9 cellular contexts compared by ENCODE assay signal in the genomic region with DNA sequence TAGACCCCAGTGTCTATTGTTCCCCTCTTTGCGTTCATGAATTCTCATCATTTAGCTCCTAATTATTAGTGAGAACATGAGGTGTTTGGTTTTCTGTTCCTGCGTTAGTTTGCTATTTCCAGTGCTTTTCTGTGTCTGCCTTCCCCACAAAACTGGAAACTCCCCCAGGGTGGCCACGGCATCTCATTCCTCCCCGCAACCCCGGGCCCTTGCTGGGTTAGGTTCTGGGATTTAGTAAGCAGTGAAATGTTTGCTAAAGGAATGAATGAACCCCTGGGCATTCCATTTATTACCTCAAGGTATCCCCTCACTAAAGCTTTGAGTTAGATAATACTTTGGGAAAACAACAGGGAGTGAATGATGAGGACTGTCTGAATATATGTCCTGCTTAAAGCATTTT.
A peak's percentile ranks its signal among the peaks of the same experiment; 100 is the strongest.
DNase-seq lines count a peak whose midpoint lies in the region; ATAC-seq and TF ChIP-seq lines count a peak whose summit lies in the region.
"Had no signal": no experiment of that assay in that cellular context is flagged by ENCODE, and none has a peak within 500 bp of the region (broad histone marks: within the 10 kb centered on the region; RNA-seq: fewer than 3 reads in every experiment).

No MANE protein-coding gene starts in this region.

- no peak overlapping the region for H3K4me3 ChIP-seq in right lobe of liver

- no peaks in the 10 kb centered on the region for H3K27me3 ChIP-seq in right lobe of liver

- no peak for TF ChIP-seq POLR2A in right lobe of liver (IDR thresholded peaks at IDR 0.05)

- no peak for TF ChIP-seq CTCF in right lobe of liver (IDR thresholded peaks at IDR 0.05)

- DNase-seq in right lobe of liver = no peak
- DNase-seq in HK-2 (ENCODE audit: unreplicated experiment) = no peak
- no peak for DNase-seq in NCI-H1694 treated with DMSO at 0.1 percent for 48 hours (lab: John Stamatoyannopoulos, UW)
- DNase-seq: NCI-H1105, SHP77 treated with DMSO at 0.1 percent for 48 hours had no signal

- peak; percentile 26 for ATAC-seq in GM18868 (IDR thresholded peaks at IDR 0.05; ENCODE audit: unreplicated experiment)
- ATAC-seq in GM19455 (IDR thresholded peaks at IDR 0.05; ENCODE audit: unreplicated experiment) = peak; percentile 2
- ATAC-seq in HG03342 (IDR thresholded peaks at IDR 0.05; ENCODE audit: unreplicated experiment) = peak; percentile 32
- ATAC-seq in right lobe of liver = no peak
- ATAC-seq in GM18861 (IDR thresholded peaks at IDR 0.05; ENCODE audit: unreplicated experiment) = no peak

- intact Hi-C loops in right lobe of liver (cut with DNase I) = no loop called here

- peaks cover 0 to 12% (median 3%) of the 10 kb centered on the region in 4 donors for H3K4me1 ChIP-seq in right lobe of liver

- 46% methylated on average over 4 of the region's 5 CpGs for WGBS in right lobe of liver (ENCODE audit: insufficient coverage, low coverage, low lambda C conversion rate, missing lambda C conversion rate)

- H3K27ac ChIP-seq in right lobe of liver = peak overlapping the region in 2 of 3 donors; percentile 52 to 62

- H3K36me3 ChIP-seq in right lobe of liver = no peaks in the 10 kb centered on the region

- H3K9me3 ChIP-seq in right lobe of liver = no peaks in the 10 kb centered on the region

Comparison
In these comparisons a context has a peak if more than half of its experiments do, and no peak if none do; other contexts are left out.
1. ATAC-seq: peak in GM18868 (single experiment), GM19455 (single experiment) and HG03342 (single experiment); none in right lobe of liver (0 of 4) and GM18861 (single experiment).